Comparison of ENCODE assay signal across 8 cellular contexts in genomic region chr11:59669611-59670009, GRCh38. TPM values are rescaled to one million over a fixed set of nuclear protein-coding genes. Genes with fewer than 3 reads are reported as not detected.
DNase-seq lines count a peak whose midpoint lies in the region; ATAC-seq and TF ChIP-seq lines count a peak whose summit lies in the region.

No MANE protein-coding gene starts in this region.

- TF ChIP-seq CTCF in dorsolateral prefrontal cortex (IDR thresholded peaks at IDR 0.05 in 54 of 56, conservative IDR thresholded peaks at IDR 0.05 in 2 of 56; ENCODE audit: low read depth in 1 of 56, partially characterized antibody in 56 of 56), result peak in 14 of 56 donors; percentile 1 to 40 (median 10)

- intact Hi-C loops in dorsolateral prefrontal cortex (cut with DNase I), result loop anchor here (1.0 to 10.0 kb wide), 8 partner anchors 53 to 133 kb away; partner anchors contain the start of gene STX3 (in 2 of the 2)

- H3K27me3 ChIP-seq in NT2/D1 (ENCODE audit: insufficient read depth, insufficient read length), result no peaks in the 10 kb centered on the region
- H3K27me3 ChIP-seq in dorsolateral prefrontal cortex, result no peaks in the 10 kb centered on the region
- no peaks in the 10 kb centered on the region for H3K27me3 ChIP-seq in thymus (ENCODE audit: control insufficient read depth, insufficient read depth)

- no peaks in the 10 kb centered on the region for H3K9me3 Mint-ChIP-seq in memory B cell

- peak overlapping the region; percentile 91 for H3K9ac ChIP-seq in NT2/D1 (ENCODE audit: insufficient read length, low read depth)

- peaks cover 30% of the 10 kb centered on the region for H3K4me1 Mint-ChIP-seq in memory B cell

- H3K4me3 ChIP-seq in NT2/D1 (ENCODE audit: insufficient read length, low read depth) (peak overlapping the region; percentile 84), dorsolateral prefrontal cortex (peak overlapping the region; percentile 62 to 97 (median 87)), thymus (ENCODE audit: low read length) (peak overlapping the region; percentile 89)

- H3K27ac Mint-ChIP-seq in memory B cell, result peak overlapping the region; percentile 100

- peaks cover 2% of the 10 kb centered on the region for H3K27me3 Mint-ChIP-seq in memory B cell

- 15% methylated on average over 22 of the region's 22 CpGs for WGBS in thymus

- H3K36me3 Mint-ChIP-seq in memory B cell, result peaks cover 15% of the 10 kb centered on the region

- H3K4me1 ChIP-seq in NT2/D1 (ENCODE audit: insufficient read depth, insufficient read length), result no peaks in the 10 kb centered on the region
- peaks cover 8% of the 10 kb centered on the region for H3K4me1 ChIP-seq in thymus (ENCODE audit: control insufficient read depth, insufficient read depth, low read length)

- H3K4me3 Mint-ChIP-seq in memory B cell, result peak overlapping the region; percentile 99

- H3K36me3 ChIP-seq in NT2/D1 (ENCODE audit: insufficient read depth, insufficient read length, low read length) (peaks cover 26% of the 10 kb centered on the region), thymus (ENCODE audit: control insufficient read depth, insufficient read depth) (peaks cover 8% of the 10 kb centered on the region)

- no peak for ATAC-seq in memory B cell (ENCODE audit: low read depth)

- peak; percentile 61 for DNase-seq in activated CD8-positive, alpha-beta memory T cell treated with anti-CD3 and anti-CD28 coated beads, Interleukin-2, amount 50 U/mL, for 48 hours
- DNase-seq in activated CD8-positive, alpha-beta memory T cell treated with anti-CD3 and anti-CD28 coated beads for 24 hours, result no peak
- DNase-seq in NT2/D1 (ENCODE audit: low read depth, low spot score) (no peak), dorsolateral prefrontal cortex (peak in 9 of 10 donors; percentile 31 to 67 (median 55)), memory B cell (ENCODE audit: low spot score in 2 of 2) (no peak), T1000 (lab: John Stamatoyannopoulos, UW) (no peak), KG1 (lab: John Stamatoyannopoulos, UW) (no peak)

- H3K9me3 ChIP-seq in NT2/D1 (ENCODE audit: insufficient read depth, low read length) (no peaks in the 10 kb centered on the region), thymus (ENCODE audit: control insufficient read depth) (no peaks in the 10 kb centered on the region)

- H3K27ac ChIP-seq in dorsolateral prefrontal cortex, result peak overlapping the region; percentile 91 to 100 (median 99)
- peak overlapping the region; percentile 95 for H3K27ac ChIP-seq in thymus (ENCODE audit: low read depth)

RNA-seq across cellular contexts. Expression of gene PATL1, which starts 0.8 kb away (rescaled TPM):
- 10 to 100 TPM; 14.6 to 38.0 (median 20.9) TPM for total RNA-seq in dorsolateral prefrontal cortex
- polyA plus RNA-seq in thymus, result 13.0 TPM

RNA-seq across cellular contexts. Expression of gene OR10V1, which starts 44.0 kb away (rescaled TPM):
- under 1 TPM in 8 of 120 experiments, not detected in 112; 0.41 to 0.86 (median 0.55) TPM for total RNA-seq in dorsolateral prefrontal cortex
- not detected for polyA plus RNA-seq in thymus

RNA-seq across cellular contexts. Expression of gene OSBP, which starts 54.0 kb away (rescaled TPM):
- 10 to 100 TPM; 30.7 to 54.6 (median 42.6) TPM for total RNA-seq in dorsolateral prefrontal cortex
- polyA plus RNA-seq in thymus, result 21.5 TPM

Comparison
In these comparisons a context has a peak if more than half of its experiments do, and no peak if none do; other contexts are left out.
1. DNase-seq: peak in activated CD8-positive, alpha-beta memory T cell treated with anti-CD3 and anti-CD28 coated beads, Interleukin-2, amount 50 U/mL, for 48 hours (single experiment) and dorsolateral prefrontal cortex (9 of 10); none in activated CD8-positive, alpha-beta memory T cell treated with anti-CD3 and anti-CD28 coated beads for 24 hours (single experiment), NT2/D1 (single experiment), memory B cell (0 of 2), T1000 (single experiment) and KG1 (single experiment).
2. Peak in every context shown above with its lines, with median percentiles within 50 percentile points of each other: H3K4me3 ChIP-seq.